In genomic region chr10:22714524-22715289, GRCh38 we compare ENCODE assay signal across 8 cellular contexts. TPM values are rescaled to one million over a fixed set of nuclear protein-coding genes. Genes with fewer than 3 reads are reported as not detected.
DNase-seq lines count a peak whose midpoint lies in the region; ATAC-seq lines count a peak whose summit lies in the region.

TSS of gene PIP4K2A (minus strand) at chr10:22714578. CDS start at chr10:22714326, 252 bp downstream.

- peaks cover 2% of the 10 kb centered on the region for H3K36me3 Mint-ChIP-seq in activated naive CD4-positive, alpha-beta T cell treated with anti-CD3 and anti-CD28 coated beads, Interleukin-2, amount 50 U/mL, for 24 hours

- peak within 1 kb of the TSS; percentile 91 for H3K27ac Mint-ChIP-seq in activated naive CD4-positive, alpha-beta T cell treated with anti-CD3 and anti-CD28 coated beads, Interleukin-2, amount 50 U/mL, for 24 hours

- H3K9me3 Mint-ChIP-seq in activated naive CD4-positive, alpha-beta T cell treated with anti-CD3 and anti-CD28 coated beads, Interleukin-2, amount 50 U/mL, for 24 hours: no peaks in the 10 kb centered on the region

- peak within 1 kb of the TSS; percentile 87 for H3K4me3 Mint-ChIP-seq in activated naive CD4-positive, alpha-beta T cell treated with anti-CD3 and anti-CD28 coated beads, Interleukin-2, amount 50 U/mL, for 24 hours

- peak; percentile 17 for DNase-seq in COR-L47 (lab: John Stamatoyannopoulos, UW)
- DNase-seq in SK-N-DZ (ENCODE audit: low spot score): peak; percentile 34
- DNase-seq in glomerular endothelial cell (ENCODE audit: extremely low read depth, low read depth, low spot score): no peak
- peak; percentile 59 for DNase-seq in occipital lobe (lab: John Stamatoyannopoulos, UW)
- peak; percentile 78 for DNase-seq in superior temporal gyrus (ENCODE audit: extremely low spot score)

- peaks cover 33% of the 10 kb centered on the region for H3K4me1 Mint-ChIP-seq in activated naive CD4-positive, alpha-beta T cell treated with anti-CD3 and anti-CD28 coated beads, Interleukin-2, amount 50 U/mL, for 24 hours

- ATAC-seq in GM19438 (IDR thresholded peaks at IDR 0.05; ENCODE audit: low read depth, unreplicated experiment): peak; percentile 66
- peak; percentile 62 for ATAC-seq in HG03558 (IDR thresholded peaks at IDR 0.05; ENCODE audit: extremely low read depth, unreplicated experiment)

- no peaks in the 10 kb centered on the region for H3K27me3 Mint-ChIP-seq in activated naive CD4-positive, alpha-beta T cell treated with anti-CD3 and anti-CD28 coated beads, Interleukin-2, amount 50 U/mL, for 24 hours

RNA-seq across cellular contexts. Expression of gene PIP4K2A, which starts in this region (rescaled TPM):
- polyA plus RNA-seq in SK-N-DZ (2014; cell fraction: cytosol; rRNA removed): 11.1 and 12.2 TPM in 2 replicates
- polyA plus RNA-seq in SK-N-DZ (2014; cell fraction: nucleus; rRNA removed): 7.3 and 8.2 TPM in 2 replicates
- total RNA-seq in glomerular endothelial cell (21.2 and 27.0 TPM in 2 replicates), occipital lobe (41.0 TPM)
